Comparison of ENCODE assay signal across 1 cellular context in the genomic region with DNA sequence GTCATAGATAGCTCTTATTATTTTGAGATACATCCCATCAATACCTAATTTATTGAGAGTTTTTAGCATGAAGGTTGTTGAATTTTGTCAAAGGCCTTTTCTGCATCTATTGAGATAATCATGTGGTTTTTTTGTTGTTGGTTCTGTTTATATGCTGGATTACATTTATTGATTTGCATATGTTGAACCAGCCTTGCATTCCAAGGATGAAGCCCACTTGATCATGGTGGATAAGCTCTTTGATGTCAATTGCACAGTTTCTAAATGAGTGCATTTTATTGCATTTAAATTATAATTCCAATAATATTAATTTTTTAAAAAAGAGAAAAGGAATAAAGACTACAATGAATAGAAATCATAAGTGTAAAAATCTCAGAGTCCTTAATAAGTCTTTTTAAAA. TPM values are rescaled to one million over a fixed set of nuclear protein-coding genes. Genes with fewer than 3 reads are reported as not detected.
"Had no signal": no experiment of that assay in that cellular context is flagged by ENCODE, and none has a peak within 500 bp of the region (broad histone marks: within the 10 kb centered on the region; RNA-seq: fewer than 3 reads in every experiment).

No MANE protein-coding gene starts in this region.

RNA-seq across cellular contexts. Expression of gene TEC, which starts 45.1 kb away (rescaled TPM):
- total RNA-seq: GM23248 had no signal
- polyA plus RNA-seq: GM23248 had no signal
